8 cellular contexts compared by ENCODE assay signal in the genomic region with DNA sequence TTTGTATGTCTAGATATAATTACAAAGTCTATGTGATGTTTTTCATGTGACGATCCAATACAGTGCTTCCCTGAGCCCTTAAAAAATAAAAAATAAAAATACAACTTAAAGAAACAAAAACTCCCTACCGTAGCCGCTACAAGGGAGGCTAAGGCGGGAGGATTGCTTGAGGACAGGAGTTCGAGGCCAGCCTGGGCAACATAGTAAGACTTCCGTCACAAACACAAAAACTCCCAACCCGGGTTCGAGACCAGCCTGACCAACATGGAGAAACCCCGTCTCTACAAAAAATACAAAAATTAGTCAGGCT. TPM values are rescaled to one million over a fixed set of nuclear protein-coding genes. Genes with fewer than 3 reads are reported as not detected.
DNase-seq lines count a peak whose midpoint lies in the region; FAIRE-seq and TF ChIP-seq lines count a peak whose summit lies in the region.

No MANE protein-coding gene starts in this region.

- H2AFZ ChIP-seq in OCI-LY3 (ENCODE audit: low read depth, low read length) (peak overlapping the region; percentile 78), neuronal stem cell (ENCODE audit: low read length) (peak overlapping the region; percentile 98)

- H3K4me3 Mint-ChIP-seq in CD4-positive, alpha-beta memory T cell: peak overlapping the region; percentile 87 to 92 (median 89)
- H3K4me3 Mint-ChIP-seq in endodermal cell: peak overlapping the region; percentile 78

- H3K18ac ChIP-seq in neuronal stem cell (ENCODE audit: low read length): peak overlapping the region; percentile 6

- no peaks in the 10 kb centered on the region for H3K36me3 ChIP-seq in CD4-positive, alpha-beta memory T cell (ENCODE audit: insufficient read depth, low read length)
- H3K36me3 ChIP-seq in OCI-LY3 (replicated peaks; ENCODE audit: low read depth, low read length) (no peaks in the 10 kb centered on the region), endodermal cell (ENCODE audit: control insufficient read depth, insufficient read depth, low read length) (peaks cover under 1% of the 10 kb centered on the region), neuronal stem cell (replicated peaks in 1 of 2; ENCODE audit: control insufficient read depth in 2 of 2, insufficient read depth in 2 of 2, low read length in 2 of 2) (peaks cover 3 to 17% of the 10 kb centered on the region in 2 donors)

- no peaks in the 10 kb centered on the region for H4K20me1 ChIP-seq in OCI-LY3 (ENCODE audit: insufficient read depth, low read length)

- H2BK120ac ChIP-seq in neuronal stem cell (ENCODE audit: low read depth, low read length): no peak overlapping the region

- H3K27ac Mint-ChIP-seq in CD4-positive, alpha-beta memory T cell: peak overlapping the region in 4 of 7 donors; percentile 77 to 96 (median 84)
- no peak overlapping the region for H3K27ac Mint-ChIP-seq in endodermal cell

- no peak overlapping the region for H2BK15ac ChIP-seq in neuronal stem cell (ENCODE audit: low read length)

- peaks cover 22% of the 10 kb centered on the region for H3K79me2 ChIP-seq in OCI-LY3 (ENCODE audit: low read length)

- H3K4ac ChIP-seq in neuronal stem cell (ENCODE audit: low read length): no peak overlapping the region

- TF ChIP-seq CTCF in OCI-LY3 (IDR thresholded peaks at IDR 0.05; ENCODE audit: low read depth, low read length) (no peak), endodermal cell (conservative IDR thresholded peaks at IDR 0.05) (no peak)

- peaks cover 2 to 3% of the 10 kb centered on the region in 2 donors for H3K27me3 Mint-ChIP-seq in CD4-positive, alpha-beta memory T cell
- H3K27me3 Mint-ChIP-seq in endodermal cell (ENCODE audit: insufficient read depth): peaks cover 12% of the 10 kb centered on the region

- H3K27ac ChIP-seq in CD4-positive, alpha-beta memory T cell (ENCODE audit: low read depth, low read length): peak overlapping the region; percentile 51
- peak overlapping the region; percentile 15; the same call in 1 of the 2 replicates for H3K27ac ChIP-seq in OCI-LY3 (ENCODE audit: low read length)
- H3K27ac ChIP-seq in endodermal cell (ENCODE audit: low read depth, low read length): no peak overlapping the region
- H3K27ac ChIP-seq in neuronal stem cell (replicated peaks; ENCODE audit: low read length): no peak overlapping the region

- H3K23ac ChIP-seq in neuronal stem cell (ENCODE audit: low read depth, low read length, poor library complexity): no peak overlapping the region

- H3K4me2 ChIP-seq in OCI-LY3 (ENCODE audit: low read length) (peak overlapping the region; percentile 72), neuronal stem cell (ENCODE audit: insufficient read depth, low read length, poor library complexity, severe bottlenecking) (peak overlapping the region; percentile 46)

- peaks cover 0 to 3% of the 10 kb centered on the region in 2 donors for H3K36me3 Mint-ChIP-seq in CD4-positive, alpha-beta memory T cell
- H3K36me3 Mint-ChIP-seq in endodermal cell (ENCODE audit: low read depth): peaks cover 2% of the 10 kb centered on the region

- no peak overlapping the region for H2AK5ac ChIP-seq in neuronal stem cell (ENCODE audit: low read depth, low read length)

- H3K27me3 ChIP-seq in CD4-positive, alpha-beta memory T cell (ENCODE audit: insufficient read depth, low read length): no peaks in the 10 kb centered on the region
- H3K27me3 ChIP-seq in OCI-LY3 (ENCODE audit: low read depth, low read length) (no peaks in the 10 kb centered on the region), endodermal cell (ENCODE audit: control insufficient read depth, insufficient read depth, low read length, poor library complexity, severe bottlenecking) (no peaks in the 10 kb centered on the region), neuronal stem cell (ENCODE audit: control insufficient read depth in 3 of 3, insufficient read depth in 3 of 3, low read depth in 1 of 3, low read length in 3 of 3) (no peaks in the 10 kb centered on the region)

- H3K4me1 ChIP-seq in CD4-positive, alpha-beta memory T cell (ENCODE audit: insufficient read depth, low read length): peaks cover 18% of the 10 kb centered on the region
- H3K4me1 ChIP-seq in OCI-LY3 (ENCODE audit: low read length) (peaks cover 11% of the 10 kb centered on the region), endodermal cell (ENCODE audit: control insufficient read depth, insufficient read depth, low read length) (no peaks in the 10 kb centered on the region), neuronal stem cell (ENCODE audit: control insufficient read depth in 2 of 2, insufficient read depth in 1 of 2, low read depth in 1 of 2, low read length in 2 of 2) (peaks cover 3 to 10% of the 10 kb centered on the region in 2 donors)

- peaks cover 10 to 23% (median 15%) of the 10 kb centered on the region in 4 donors for H3K4me1 Mint-ChIP-seq in CD4-positive, alpha-beta memory T cell
- H3K4me1 Mint-ChIP-seq in endodermal cell: peaks cover 14% of the 10 kb centered on the region

- H3K14ac ChIP-seq in neuronal stem cell (ENCODE audit: low read length): no peak overlapping the region

- CTCF ChIA-PET in CD4-positive, alpha-beta memory T cell (lab: Charles Lee; ENCODE audit: partially characterized antibody): interaction anchor here (0.8 to 4.2 kb wide), 4 partner anchors 10 to 168 kb away, joined by 3 to 22 read pairs (median 5); no protein-coding TSS in a partner anchor

- DNase-seq in CD4-positive, alpha-beta memory T cell: no peak
- no peak for DNase-seq in endodermal cell
- no peak for DNase-seq in neuronal stem cell (ENCODE audit: low spot score)
- no peak for DNase-seq in ACHN
- no peak for DNase-seq in NCI-H748 treated with DMSO at 0.1 percent for 48 hours (lab: John Stamatoyannopoulos, UW)
- DNase-seq in NCI-H146 (lab: John Stamatoyannopoulos, UW): no peak
- no peak for DNase-seq in RCC 7860 (ENCODE audit: low spot score)

- in situ Hi-C loops in ACHN (cut with HindIII; ENCODE audit: low pct_ligation_motif_present, low pct_unique_long_range_greater_than_20kb, low sequenced_read_pairs): no loop called here

- H2BK12ac ChIP-seq in neuronal stem cell (ENCODE audit: low read length): no peak overlapping the region

- WGBS in endodermal cell (ENCODE audit: insufficient coverage in 1 of 2, insufficient read length in 1 of 2), 2 experiments: 79 to 82% methylated on average over 4 to 8 of the region's 9 CpGs
- no CpG with 5 or more reads among the region's 9 CpGs for WGBS in neuronal stem cell (ENCODE audit: extremely low coverage in 2 of 2, insufficient read length in 2 of 2, insufficient replicate concordance in 1 of 2), 2 donors

- H4K8ac ChIP-seq in neuronal stem cell (ENCODE audit: low read depth, low read length): no peak overlapping the region

- no peaks in the 10 kb centered on the region for H3K9me3 Mint-ChIP-seq in CD4-positive, alpha-beta memory T cell
- H3K9me3 Mint-ChIP-seq in endodermal cell: no peaks in the 10 kb centered on the region

- peak overlapping the region in 1 of 2 donors; percentile 73 for H3K4me3 ChIP-seq in CD4-positive, alpha-beta memory T cell (ENCODE audit: low read length in 2 of 2)
- H3K4me3 ChIP-seq in OCI-LY3 (ENCODE audit: low read length) (peak overlapping the region; percentile 92), endodermal cell (ENCODE audit: low read length) (peak overlapping the region; percentile 81), neuronal stem cell (ENCODE audit: low read length in 2 of 2) (peak overlapping the region; percentile 77 to 97)

- FAIRE-seq in RCC 7860 (lab: Jason Lieb, UNC): no peak

- H2BK5ac ChIP-seq in neuronal stem cell (ENCODE audit: low read length): no peak overlapping the region

- H4K91ac ChIP-seq in neuronal stem cell (ENCODE audit: low read depth, low read length, poor library complexity): no peak overlapping the region

- H3K79me1 ChIP-seq in neuronal stem cell (ENCODE audit: low read depth, low read length): peaks cover 5% of the 10 kb centered on the region

- no peaks in the 10 kb centered on the region for H3K9me3 ChIP-seq in CD4-positive, alpha-beta memory T cell (ENCODE audit: control insufficient read depth in 1 of 2, low read length in 2 of 2)
- H3K9me3 ChIP-seq in OCI-LY3 (ENCODE audit: insufficient read depth, low read length) (no peaks in the 10 kb centered on the region), endodermal cell (ENCODE audit: control insufficient read depth, low read length) (no peaks in the 10 kb centered on the region), neuronal stem cell (replicated peaks in 1 of 2; ENCODE audit: control insufficient read depth in 2 of 2, insufficient read depth in 1 of 2, low read depth in 1 of 2, low read length in 2 of 2) (peaks cover 0 to 7% of the 10 kb centered on the region in 2 donors)

- H3K9ac ChIP-seq in OCI-LY3 (ENCODE audit: low read length) (peak overlapping the region; percentile 69), endodermal cell (ENCODE audit: extremely low read depth, low read length, poor library complexity, severe bottlenecking) (no peak overlapping the region), neuronal stem cell (ENCODE audit: low read depth, low read length, poor library complexity) (no peak overlapping the region)

- POLR2A ChIA-PET in CD4-positive, alpha-beta memory T cell (lab: Charles Lee; ENCODE audit: partially characterized antibody): interaction anchor here (1.0 to 1.7 kb wide), 7 partner anchors 40 to 507 kb away, joined by 3 to 6 read pairs (median 4); a partner anchor contains a TSS

- intact Hi-C loops in CD4-positive, alpha-beta memory T cell (cut with micrococcal nuclease): loop anchor here (1.0 to 10.0 kb wide), 7 partner anchors 45 to 1723 kb away; a partner anchor contains a TSS

RNA-seq across cellular contexts. Expression of a gene that starts 0.7 kb away (rescaled TPM):
- 1 to 10 TPM; 1.1 to 1.6 TPM for total RNA-seq in CD4-positive, alpha-beta memory T cell
- polyA plus RNA-seq in CD4-positive, alpha-beta memory T cell: 1 to 10 TPM; 2.9 to 5.0 TPM
- total RNA-seq in endodermal cell: 10 to 100 TPM; 31.5 to 39.8 TPM
- polyA plus RNA-seq in endodermal cell (2013, experiment 1 of 2): 77.0 TPM
- 85.0 TPM for polyA plus RNA-seq in endodermal cell (2013, experiment 2 of 2)
- 95.8 TPM for polyA plus RNA-seq in neuronal stem cell (2013, experiment 1 of 2)
- 96.2 TPM for polyA plus RNA-seq in neuronal stem cell (2013, experiment 2 of 2)

RNA-seq across cellular contexts. Expression of a gene that starts 45.0 kb away (rescaled TPM):
- total RNA-seq in CD4-positive, alpha-beta memory T cell: 10 to 100 TPM; 46.9 to 54.2 TPM
- 100 to 1,000 TPM in 1 of 2 donors, 10 to 100 TPM in 1; 89.1 to 128 TPM for polyA plus RNA-seq in CD4-positive, alpha-beta memory T cell
- 10 to 100 TPM; 77.9 to 82.7 TPM for total RNA-seq in endodermal cell
- polyA plus RNA-seq in endodermal cell (2013, experiment 1 of 2): 146 TPM
- polyA plus RNA-seq in endodermal cell (2013, experiment 2 of 2): 128 TPM
- 141 TPM for polyA plus RNA-seq in neuronal stem cell (2013, experiment 1 of 2)
- 128 TPM for polyA plus RNA-seq in neuronal stem cell (2013, experiment 2 of 2)

Comparison
In these comparisons a context has a peak if more than half of its experiments do, and no peak if none do; other contexts are left out.
1. H3K27ac ChIP-seq: peak in CD4-positive, alpha-beta memory T cell (single experiment) and OCI-LY3 (single experiment); none in endodermal cell (single experiment) and neuronal stem cell (single experiment).
2. RNA of a gene that starts 0.7 kb away (total RNA-seq): 31.5 to 39.8 TPM in endodermal cell; 1.1 to 1.6 TPM in CD4-positive, alpha-beta memory T cell; every median in the first group is over 10 times any median in the second.